In the genomic region with DNA sequence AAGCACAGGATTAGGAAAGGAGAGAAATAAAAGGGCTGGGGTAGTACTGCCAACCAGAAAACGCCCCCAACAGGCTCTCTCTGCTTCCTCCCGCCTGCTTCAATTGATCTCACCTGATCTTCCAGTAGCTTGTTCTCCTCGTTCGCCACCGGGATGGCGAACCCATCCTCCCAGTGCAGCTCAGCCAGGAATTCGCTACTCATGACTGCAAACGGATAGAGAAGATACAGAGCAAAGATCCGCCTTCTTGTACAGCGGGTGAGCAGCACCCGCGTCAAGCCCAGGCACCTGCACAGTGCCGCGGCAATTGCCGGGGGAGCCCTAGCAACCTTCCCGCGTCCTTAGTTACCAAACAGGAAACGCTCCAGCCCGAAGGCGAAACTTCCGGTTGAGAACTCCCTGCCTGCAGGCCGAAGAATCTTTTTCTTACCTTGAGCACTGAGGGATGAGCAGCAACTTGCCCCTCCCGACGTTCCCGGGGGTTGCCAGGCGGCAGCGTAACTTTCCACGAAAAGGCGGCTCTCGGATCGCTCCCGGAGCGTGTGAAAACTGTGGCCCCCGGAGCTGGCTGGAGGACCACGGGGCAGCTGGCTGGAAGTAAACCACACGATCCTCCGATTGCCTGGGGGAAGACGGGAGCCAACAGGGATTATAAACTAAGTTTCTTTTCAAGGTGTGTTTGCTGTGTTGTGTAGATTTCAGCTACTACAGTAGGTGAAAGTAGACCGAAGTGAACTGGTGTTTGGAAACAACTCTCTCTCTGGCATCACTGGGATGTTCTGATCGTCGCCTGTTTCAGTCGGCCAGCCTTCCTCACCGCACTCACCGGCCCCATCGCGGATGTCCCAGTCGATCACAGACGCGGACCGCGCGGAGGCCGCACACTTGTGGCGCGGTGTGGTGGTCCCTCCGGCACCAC, we compare ENCODE assay signal across 7 cellular contexts. TPM values are rescaled to one million over a fixed set of nuclear protein-coding genes. Genes with fewer than 3 reads are reported as not detected.
DNase-seq lines count a peak whose midpoint lies in the region; ATAC-seq and TF ChIP-seq lines count a peak whose summit lies in the region.

A gene (minus strand): TSS at position 312 of the 919 bp plus-strand sequence. CDS start 109 bp downstream, at position 203.

- H3K4me3 ChIP-seq in choroid plexus epithelial cell (ENCODE audit: low read depth, low read length) = peak within 1 kb of the TSS; percentile 72

- ATAC-seq in GM18508 (IDR thresholded peaks at IDR 0.05; ENCODE audit: insufficient read depth, unreplicated experiment) (peak; percentile 87), HG02938 (IDR thresholded peaks at IDR 0.05; ENCODE audit: unreplicated experiment) (peak; percentile 92), left lobe of liver (peak; percentile 85)

- DNase-seq in NCI-H2029 treated with DMSO at 0.1 percent for 48 hours (lab: John Stamatoyannopoulos, UW) (peak; percentile 62), choroid plexus epithelial cell (ENCODE audit: low read depth) (peak; percentile 65), left lobe of liver (ENCODE audit: low spot score) (peak; percentile 58)
- DNase-seq in activated CD4-positive, CD25-positive, alpha-beta regulatory T cell treated with anti-CD3 and anti-CD28 coated beads, Interleukin-2, amount 50 U/mL, for 72 hours = peak; percentile 63
- peak; percentile 74 for DNase-seq in stimulated activated CD4-positive, alpha-beta T cell treated with anti-CD3 and anti-CD28 coated beads, Interleukin-1b, Interleukin-23, amount 100 ng/mL, for 48 hours

- no peak for TF ChIP-seq CTCF in choroid plexus epithelial cell (conservative IDR thresholded peaks at IDR 0.05; ENCODE audit: low read depth, low read length)

RNA-seq across cellular contexts. Expression of the gene that starts here (rescaled TPM):
- total RNA-seq in left lobe of liver = not detected

Comparison
In these comparisons a context has a peak if more than half of its experiments do, and no peak if none do; other contexts are left out.
1. Peak in every context shown above with its lines: DNase-seq, ATAC-seq and H3K4me3 ChIP-seq.
2. Peak in DNase-seq and ATAC-seq in left lobe of liver; RNA of the gene not detected or under 1 TPM.